ENCODE assay signal across 17 cellular contexts in genomic region chr6:30129270-30129669, GRCh38. TPM values are rescaled to one million over a fixed set of nuclear protein-coding genes. Genes with fewer than 3 reads are reported as not detected.
DNase-seq lines count a peak whose midpoint lies in the region; ATAC-seq and TF ChIP-seq lines count a peak whose summit lies in the region.
"Had no signal": no experiment of that assay in that cellular context is flagged by ENCODE, and none has a peak within 500 bp of the region (broad histone marks: within the 10 kb centered on the region; RNA-seq: fewer than 3 reads in every experiment).

No MANE protein-coding gene starts in this region.

- 56% methylated on average over 4 of the region's 4 CpGs for WGBS in hepatocyte (ENCODE audit: low lambda C conversion rate, missing lambda C conversion rate)

- no peak for DNase-seq in activated naive CD4-positive, alpha-beta T cell treated with anti-CD3 and anti-CD28 coated beads, Interleukin-2, amount 50 U/mL, for 72 hours (ENCODE audit: low spot score in 2 of 2)
- no peak for DNase-seq in activated naive CD4-positive, alpha-beta T cell (lab: John Stamatoyannopoulos, UW)
- DNase-seq in HuH-7 (ENCODE audit: low spot score) (peak; percentile 44), hepatocyte (ENCODE audit: low spot score) (no peak), type B pancreatic cell (ENCODE audit: extremely low spot score, unreplicated experiment) (no peak), coronary artery (ENCODE audit: low spot score) (no peak), NCI-H526 treated with DMSO at 0.1 percent for 48 hours (lab: John Stamatoyannopoulos, UW) (no peak)
- no peak for DNase-seq in activated T-helper 1 cell treated with anti-CD3 and anti-CD28 coated beads, Interleukin-12 subunit alpha, Interleukin-12 subunit beta, Interleukin-2, Interleukin-4 antibody, amounts not matched to agents 30 ng/mL and 10 ng/mL and 1 ng/mL, durations not matched to agents 14 hours and 24 hours and 36 hours (ENCODE audit: low spot score)
- DNase-seq: ACHN; COR-L47; MG63; NCI-H1092 treated with DMSO at 0.1 percent for 48 hours; NCI-H2107; NCI-H226; NK-92 treated with Interleukin-12 subunit alpha and Interleukin-12 subunit beta, amount 100 ng/mL, for 24 hours had no signal

- H3K4me3 ChIP-seq in hepatocyte (no peak overlapping the region), coronary artery (no peak overlapping the region)
- H3K4me3 ChIP-seq: MG63, SJSA1 had no signal

- peaks cover 5% of the 10 kb centered on the region for H3K4me1 Mint-ChIP-seq in type B pancreatic cell (ENCODE audit: unreplicated experiment)
- peaks cover 25% of the 10 kb centered on the region for H3K4me1 Mint-ChIP-seq in activated T-helper 1 cell treated with anti-CD3 and anti-CD28 coated beads, Interleukin-12 subunit alpha, Interleukin-12 subunit beta, Interleukin-2, Interleukin-4 antibody, amounts not matched to agents 30 ng/mL and 10 ng/mL and 1 ng/mL, durations not matched to agents 14 hours and 24 hours and 36 hours (ENCODE audit: low read depth)

- intact Hi-C loops in activated T-helper 1 cell treated with anti-CD3 and anti-CD28 coated beads, Interleukin-12 subunit alpha, Interleukin-12 subunit beta, Interleukin-2, Interleukin-4 antibody, amounts not matched to agents 30 ng/mL and 10 ng/mL and 1 ng/mL, durations not matched to agents 14 hours and 24 hours and 36 hours (cut with micrococcal nuclease) = no loop called here

- no peaks in the 10 kb centered on the region for H3K9me3 Mint-ChIP-seq in activated naive CD4-positive, alpha-beta T cell treated with anti-CD3 and anti-CD28 coated beads, Interleukin-2, amount 50 U/mL, for 72 hours
- H3K9me3 Mint-ChIP-seq in type B pancreatic cell = no peaks in the 10 kb centered on the region
- H3K9me3 Mint-ChIP-seq in activated T-helper 1 cell treated with anti-CD3 and anti-CD28 coated beads, Interleukin-12 subunit alpha, Interleukin-12 subunit beta, Interleukin-2, Interleukin-4 antibody, amounts not matched to agents 30 ng/mL and 10 ng/mL and 1 ng/mL, durations not matched to agents 14 hours and 24 hours and 36 hours = no peaks in the 10 kb centered on the region

- TF ChIP-seq CTCF in hepatocyte (IDR thresholded peaks at IDR 0.05; ENCODE audit: poor library complexity) (no peak), type B pancreatic cell (conservative IDR thresholded peaks at IDR 0.05) (no peak), coronary artery (IDR thresholded peaks at IDR 0.05) (no peak)

- H3K27me3 Mint-ChIP-seq in type B pancreatic cell = peaks cover 95% of the 10 kb centered on the region
- peaks cover 60% of the 10 kb centered on the region for H3K27me3 Mint-ChIP-seq in activated T-helper 1 cell treated with anti-CD3 and anti-CD28 coated beads, Interleukin-12 subunit alpha, Interleukin-12 subunit beta, Interleukin-2, Interleukin-4 antibody, amounts not matched to agents 30 ng/mL and 10 ng/mL and 1 ng/mL, durations not matched to agents 14 hours and 24 hours and 36 hours (ENCODE audit: insufficient read depth)

- H3K36me3 Mint-ChIP-seq in activated naive CD4-positive, alpha-beta T cell treated with anti-CD3 and anti-CD28 coated beads, Interleukin-2, amount 50 U/mL, for 72 hours = no peaks in the 10 kb centered on the region
- H3K36me3 Mint-ChIP-seq in type B pancreatic cell = no peaks in the 10 kb centered on the region
- H3K36me3 Mint-ChIP-seq in activated T-helper 1 cell treated with anti-CD3 and anti-CD28 coated beads, Interleukin-12 subunit alpha, Interleukin-12 subunit beta, Interleukin-2, Interleukin-4 antibody, amounts not matched to agents 30 ng/mL and 10 ng/mL and 1 ng/mL, durations not matched to agents 14 hours and 24 hours and 36 hours (ENCODE audit: low read depth) = no peaks in the 10 kb centered on the region

- no peaks in the 10 kb centered on the region for H3K9me2 ChIP-seq in hepatocyte (replicated peaks; ENCODE audit: insufficient read depth)

- H3K27ac Mint-ChIP-seq in activated naive CD4-positive, alpha-beta T cell treated with anti-CD3 and anti-CD28 coated beads, Interleukin-2, amount 50 U/mL, for 72 hours = no peak overlapping the region
- peak overlapping the region; percentile 28 for H3K27ac Mint-ChIP-seq in type B pancreatic cell
- H3K27ac Mint-ChIP-seq in activated T-helper 1 cell treated with anti-CD3 and anti-CD28 coated beads, Interleukin-12 subunit alpha, Interleukin-12 subunit beta, Interleukin-2, Interleukin-4 antibody, amounts not matched to agents 30 ng/mL and 10 ng/mL and 1 ng/mL, durations not matched to agents 14 hours and 24 hours and 36 hours = no peak overlapping the region

- H3K79me2 ChIP-seq in hepatocyte = no peaks in the 10 kb centered on the region

- no peaks in the 10 kb centered on the region for H3K36me3 ChIP-seq in hepatocyte (replicated peaks; ENCODE audit: insufficient read depth, low read depth)
- H3K36me3 ChIP-seq: MG63, SJSA1 had no signal

- peaks cover 48% of the 10 kb centered on the region for H3K27me3 ChIP-seq in hepatocyte
- H3K27me3 ChIP-seq: MG63 had no signal

- ATAC-seq in activated naive CD4-positive, alpha-beta T cell treated with anti-CD3 and anti-CD28 coated beads, Interleukin-2, amount 50 U/mL, for 72 hours = peak; percentile 79 to 87

- peak overlapping the region; percentile 63 for H3K4me2 ChIP-seq in hepatocyte

- H4K20me1 ChIP-seq in hepatocyte (ENCODE audit: insufficient read depth, poor library complexity, severe bottlenecking) = no peaks in the 10 kb centered on the region

- H3K4me1 ChIP-seq in hepatocyte (ENCODE audit: insufficient read depth) = peaks cover 19% of the 10 kb centered on the region

- no peaks in the 10 kb centered on the region for H3K9me3 ChIP-seq in hepatocyte (ENCODE audit: low read depth)
- H3K9me3 ChIP-seq: MG63, SJSA1 had no signal

- no peak overlapping the region for H2AFZ ChIP-seq in hepatocyte

- H3K27ac ChIP-seq in hepatocyte (peak overlapping the region; percentile 78), coronary artery (no peak overlapping the region)
- H3K27ac ChIP-seq: SJSA1 had no signal

- H3K4me3 Mint-ChIP-seq in type B pancreatic cell = no peak overlapping the region
- H3K4me3 Mint-ChIP-seq in activated T-helper 1 cell treated with anti-CD3 and anti-CD28 coated beads, Interleukin-12 subunit alpha, Interleukin-12 subunit beta, Interleukin-2, Interleukin-4 antibody, amounts not matched to agents 30 ng/mL and 10 ng/mL and 1 ng/mL, durations not matched to agents 14 hours and 24 hours and 36 hours = no peak overlapping the region

RNA-seq across cellular contexts. Expression of gene TRIM40, which starts 6.7 kb away (rescaled TPM):
- under 1 TPM in 1 of 2 donors, not detected in 1; 0.12 TPM for total RNA-seq in activated naive CD4-positive, alpha-beta T cell treated with anti-CD3 and anti-CD28 coated beads, Interleukin-2, amount 50 U/mL, for 72 hours
- total RNA-seq in hepatocyte = 0.40 and 1.0 TPM in 2 replicates
- polyA plus RNA-seq in hepatocyte = 0.34 and 2.2 TPM in 2 replicates
- 0.17 TPM in 1 of 2 replicates, not detected in the other for total RNA-seq in type B pancreatic cell (ENCODE audit: low replicate concordance)
- not detected in 2 replicates for total RNA-seq in activated T-helper 1 cell treated with anti-CD3 and anti-CD28 coated beads, Interleukin-12 subunit alpha, Interleukin-12 subunit beta, Interleukin-2, Interleukin-4 antibody, amounts not matched to agents 30 ng/mL and 10 ng/mL and 1 ng/mL, durations not matched to agents 14 hours and 24 hours and 36 hours
- total RNA-seq: SJSA1 had no signal
- polyA plus RNA-seq: CD14-positive monocyte had no signal

RNA-seq across cellular contexts. Expression of gene TRIM31, which starts 16.4 kb away (rescaled TPM):
- not detected for total RNA-seq in activated naive CD4-positive, alpha-beta T cell treated with anti-CD3 and anti-CD28 coated beads, Interleukin-2, amount 50 U/mL, for 72 hours
- total RNA-seq in hepatocyte = 6.3 and 7.7 TPM in 2 replicates
- polyA plus RNA-seq in hepatocyte = 5.0 and 10.1 TPM in 2 replicates
- 1.8 and 3.8 TPM in 2 replicates for total RNA-seq in type B pancreatic cell (ENCODE audit: low replicate concordance)
- total RNA-seq in activated T-helper 1 cell treated with anti-CD3 and anti-CD28 coated beads, Interleukin-12 subunit alpha, Interleukin-12 subunit beta, Interleukin-2, Interleukin-4 antibody, amounts not matched to agents 30 ng/mL and 10 ng/mL and 1 ng/mL, durations not matched to agents 14 hours and 24 hours and 36 hours = not detected in 2 replicates
- total RNA-seq: SJSA1 had no signal
- polyA plus RNA-seq: CD14-positive monocyte had no signal

RNA-seq across cellular contexts. Expression of gene TRIM10, which starts 31.7 kb away (rescaled TPM):
- under 1 TPM in 1 of 2 donors, not detected in 1; 0.70 TPM for total RNA-seq in activated naive CD4-positive, alpha-beta T cell treated with anti-CD3 and anti-CD28 coated beads, Interleukin-2, amount 50 U/mL, for 72 hours
- 0.12 and 0.27 TPM in 2 replicates for total RNA-seq in hepatocyte
- 0.16 and 1.1 TPM in 2 replicates for polyA plus RNA-seq in hepatocyte
- total RNA-seq in type B pancreatic cell (ENCODE audit: low replicate concordance) = 0.17 TPM in 1 of 2 replicates, not detected in the other
- total RNA-seq in activated T-helper 1 cell treated with anti-CD3 and anti-CD28 coated beads, Interleukin-12 subunit alpha, Interleukin-12 subunit beta, Interleukin-2, Interleukin-4 antibody, amounts not matched to agents 30 ng/mL and 10 ng/mL and 1 ng/mL, durations not matched to agents 14 hours and 24 hours and 36 hours = 0.05 and 0.08 TPM in 2 replicates
- total RNA-seq: SJSA1 had no signal
- polyA plus RNA-seq: CD14-positive monocyte had no signal

RNA-seq across cellular contexts. Expression of gene TRIM15, which starts 34.1 kb away (rescaled TPM):
- total RNA-seq in activated naive CD4-positive, alpha-beta T cell treated with anti-CD3 and anti-CD28 coated beads, Interleukin-2, amount 50 U/mL, for 72 hours = 1 to 10 TPM in 1 of 2 donors, not detected in 1; 1.6 TPM
- 2.6 and 3.6 TPM in 2 replicates for total RNA-seq in hepatocyte
- 1.2 and 1.5 TPM in 2 replicates for polyA plus RNA-seq in hepatocyte
- 0.92 and 1.4 TPM in 2 replicates for total RNA-seq in type B pancreatic cell (ENCODE audit: low replicate concordance)
- 0.39 and 0.59 TPM in 2 replicates for total RNA-seq in activated T-helper 1 cell treated with anti-CD3 and anti-CD28 coated beads, Interleukin-12 subunit alpha, Interleukin-12 subunit beta, Interleukin-2, Interleukin-4 antibody, amounts not matched to agents 30 ng/mL and 10 ng/mL and 1 ng/mL, durations not matched to agents 14 hours and 24 hours and 36 hours
- total RNA-seq: SJSA1 had no signal
- polyA plus RNA-seq: CD14-positive monocyte had no signal

RNA-seq across cellular contexts. Expression of gene RNF39, which starts 53.7 kb away (rescaled TPM):
- total RNA-seq in activated naive CD4-positive, alpha-beta T cell treated with anti-CD3 and anti-CD28 coated beads, Interleukin-2, amount 50 U/mL, for 72 hours = not detected
- total RNA-seq in hepatocyte (0.73 and 1.1 TPM in 2 replicates), type B pancreatic cell (ENCODE audit: low replicate concordance) (1.5 TPM in 2 replicates)
- 2.2 and 3.3 TPM in 2 replicates for polyA plus RNA-seq in hepatocyte
- not detected in 2 replicates for total RNA-seq in activated T-helper 1 cell treated with anti-CD3 and anti-CD28 coated beads, Interleukin-12 subunit alpha, Interleukin-12 subunit beta, Interleukin-2, Interleukin-4 antibody, amounts not matched to agents 30 ng/mL and 10 ng/mL and 1 ng/mL, durations not matched to agents 14 hours and 24 hours and 36 hours
- total RNA-seq: SJSA1 had no signal
- polyA plus RNA-seq: CD14-positive monocyte had no signal
